In the genomic region with DNA sequence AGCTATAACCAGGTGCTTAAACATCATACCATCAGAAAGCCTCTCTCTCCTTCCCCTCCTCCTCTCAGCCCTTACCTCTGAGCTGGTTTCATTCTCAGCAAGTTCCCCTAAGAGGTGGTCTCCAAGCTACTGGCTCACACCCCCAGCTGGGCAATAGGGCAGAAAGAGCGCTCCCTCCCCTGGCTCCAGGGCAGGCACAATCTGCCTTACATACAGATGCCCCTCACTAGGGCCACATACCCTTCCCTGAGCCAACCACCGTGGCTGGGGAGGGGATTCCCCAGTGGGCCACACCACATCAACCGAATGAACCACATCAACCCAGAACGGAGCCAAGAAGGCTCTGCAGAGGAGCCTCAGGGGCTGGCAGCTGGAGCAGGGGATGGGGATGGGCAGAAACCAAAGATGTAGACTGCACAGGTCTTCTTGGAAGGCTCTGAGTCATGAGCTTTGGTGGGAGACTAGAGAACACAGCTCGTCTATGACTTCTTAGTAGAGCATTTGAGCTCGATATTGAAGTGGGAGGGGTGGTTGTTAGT, we compare ENCODE assay signal across 8 cellular contexts. TPM values are rescaled to one million over a fixed set of nuclear protein-coding genes. Genes with fewer than 3 reads are reported as not detected.
A peak's percentile ranks its signal among the peaks of the same experiment; 100 is the strongest.
DNase-seq lines count a peak whose midpoint lies in the region; ATAC-seq lines count a peak whose summit lies in the region.

No MANE protein-coding gene starts in this region.

- peak; percentile 97 for ATAC-seq in stimulated activated naive CD8-positive, alpha-beta T cell treated with anti-CD3 and anti-CD28 coated beads, Interleukin-15, Interleukin-2, amounts not matched to agents 100 U/mL and 50 U/mL, for 24 hours
- ATAC-seq in GM18858 (IDR thresholded peaks at IDR 0.05; ENCODE audit: unreplicated experiment), result no peak
- no peak for ATAC-seq in GM19397 (IDR thresholded peaks at IDR 0.05; ENCODE audit: unreplicated experiment)

- DNase-seq in RPMI7951 (ENCODE audit: low read depth) (peak; percentile 99), iris pigment epithelial cell (ENCODE audit: low read depth) (peak; percentile 89), NOMO-1 (lab: John Stamatoyannopoulos, UW; ENCODE audit: unreplicated experiment in 2 of 2) (no peak), NCI-H1092 (lab: John Stamatoyannopoulos, UW) (no peak)
- peak; percentile 73 for DNase-seq in activated effector memory CD4-positive, alpha-beta T cell treated with anti-CD3 and anti-CD28 coated beads, Interleukin-2, amount 50 U/mL, for 16 hours
- DNase-seq in stimulated activated naive CD8-positive, alpha-beta T cell treated with anti-CD3 and anti-CD28 coated beads, Interleukin-15, Interleukin-2, amounts not matched to agents 100 U/mL and 50 U/mL, for 24 hours, result peak; percentile 78

RNA-seq across cellular contexts. Expression of a gene that starts 4.6 kb away (rescaled TPM):
- 52.7 and 55.9 TPM in 2 replicates for total RNA-seq in RPMI7951 (2014; rRNA removed; shearing (Covaris generic))

Comparison
In these comparisons a context has a peak if more than half of its experiments do, and no peak if none do; other contexts are left out.
1. DNase-seq: peak in RPMI7951 (single experiment), activated effector memory CD4-positive, alpha-beta T cell treated with anti-CD3 and anti-CD28 coated beads, Interleukin-2, amount 50 U/mL, for 16 hours (single experiment), iris pigment epithelial cell (single experiment) and stimulated activated naive CD8-positive, alpha-beta T cell treated with anti-CD3 and anti-CD28 coated beads, Interleukin-15, Interleukin-2, amounts not matched to agents 100 U/mL and 50 U/mL, for 24 hours (single experiment); none in NOMO-1 (0 of 2) and NCI-H1092 (single experiment).